In the genomic region with DNA sequence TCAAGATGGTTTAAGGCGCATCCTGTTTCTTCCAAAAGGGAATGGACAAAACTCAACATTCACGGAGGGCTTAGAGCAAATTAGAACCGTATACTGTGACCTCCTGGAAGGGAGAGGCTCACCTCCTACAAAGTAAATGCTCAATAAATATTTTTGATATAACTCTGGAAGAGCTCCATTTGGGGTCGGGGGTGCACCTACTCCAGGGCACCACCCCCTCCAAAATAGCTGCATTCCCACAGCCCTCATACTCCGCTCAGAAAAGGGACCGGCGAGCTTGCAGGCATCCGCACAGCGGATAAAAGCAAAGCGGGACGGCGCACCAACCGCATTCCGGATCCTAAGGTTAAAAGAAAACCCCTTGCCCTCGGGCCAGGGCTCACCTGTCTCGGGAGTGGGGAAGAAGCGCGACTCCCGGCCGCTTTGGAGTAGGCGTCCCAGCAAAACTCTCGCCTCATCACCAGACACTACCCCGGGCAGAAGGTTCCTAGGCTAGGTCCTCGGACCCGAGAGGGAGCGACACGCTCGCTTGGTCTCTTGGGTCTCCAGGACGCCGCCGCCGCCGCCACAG, we compare ENCODE assay signal across 8 cellular contexts. TPM values are rescaled to one million over a fixed set of nuclear protein-coding genes. Genes with fewer than 3 reads are reported as not detected.
DNase-seq lines count a peak whose midpoint lies in the region; TF ChIP-seq lines count a peak whose summit lies in the region.

No MANE protein-coding gene starts in this region.

- peak overlapping the region; percentile 96 for H3K27ac Mint-ChIP-seq in activated T-cell treated with anti-CD3 and anti-CD28 coated beads, Interleukin-2, amount 50 U/mL, for 24 hours

- DNase-seq in activated T-cell treated with anti-CD3 and anti-CD28 coated beads, Interleukin-2, amount 50 U/mL, for 24 hours = no peak
- no peak for DNase-seq in activated T-cell treated with anti-CD3 and anti-CD28 coated beads, Interleukin-2, amount 50 U/mL, for 1 hour
- DNase-seq in SK-N-DZ (ENCODE audit: low spot score) (peak; percentile 10), fibroblast of the aortic adventitia (ENCODE audit: low read depth) (no peak), NCI-H1092 (lab: John Stamatoyannopoulos, UW) (no peak), dermis blood vessel endothelial cell (no peak)
- DNase-seq in central memory CD4-positive, alpha-beta T cell = no peak

- peaks cover 43% of the 10 kb centered on the region for H3K36me3 Mint-ChIP-seq in activated T-cell treated with anti-CD3 and anti-CD28 coated beads, Interleukin-2, amount 50 U/mL, for 24 hours (ENCODE audit: low read depth)

- H3K4me3 ChIP-seq in fibroblast of the aortic adventitia (ENCODE audit: low read depth, low read length) (peak overlapping the region; percentile 85), rectal smooth muscle tissue (ENCODE audit: low read length) (peak overlapping the region; percentile 98)

- no peaks in the 10 kb centered on the region for H3K27me3 Mint-ChIP-seq in activated T-cell treated with anti-CD3 and anti-CD28 coated beads, Interleukin-2, amount 50 U/mL, for 24 hours

- no peaks in the 10 kb centered on the region for H3K9me3 Mint-ChIP-seq in activated T-cell treated with anti-CD3 and anti-CD28 coated beads, Interleukin-2, amount 50 U/mL, for 24 hours

- no peaks in the 10 kb centered on the region for H3K36me3 ChIP-seq in rectal smooth muscle tissue (ENCODE audit: control insufficient read depth, insufficient read depth, low read length)

- no peaks in the 10 kb centered on the region for H3K27me3 ChIP-seq in rectal smooth muscle tissue (ENCODE audit: control insufficient read depth, insufficient read depth, low read length)

- no peak for TF ChIP-seq CTCF in fibroblast of the aortic adventitia (IDR thresholded peaks at IDR 0.05; ENCODE audit: insufficient read depth, low read length)

- H3K9ac ChIP-seq in rectal smooth muscle tissue (ENCODE audit: low read length) = no peak overlapping the region

- H3K27ac ChIP-seq in rectal smooth muscle tissue (ENCODE audit: low read depth, low read length) = peak overlapping the region; percentile 93

- peaks cover 14% of the 10 kb centered on the region for H3K4me1 ChIP-seq in rectal smooth muscle tissue (ENCODE audit: control insufficient read depth, insufficient read depth, low read length)

- peaks cover 39% of the 10 kb centered on the region for H3K4me1 Mint-ChIP-seq in activated T-cell treated with anti-CD3 and anti-CD28 coated beads, Interleukin-2, amount 50 U/mL, for 24 hours (ENCODE audit: low read depth)

- peak overlapping the region; percentile 95 for H3K4me3 Mint-ChIP-seq in activated T-cell treated with anti-CD3 and anti-CD28 coated beads, Interleukin-2, amount 50 U/mL, for 24 hours

RNA-seq across cellular contexts. Expression of a gene that starts 0.4 kb away (rescaled TPM):
- 2.2 and 5.4 TPM in 2 replicates for polyA plus RNA-seq in SK-N-DZ (2014; cell fraction: cytosol; rRNA removed)
- 3.2 and 7.6 TPM in 2 replicates for polyA plus RNA-seq in SK-N-DZ (2014; cell fraction: nucleus; rRNA removed)
- total RNA-seq in fibroblast of the aortic adventitia (ENCODE audit: low replicate concordance) (12.4 and 34.2 TPM in 2 replicates), dermis blood vessel endothelial cell (5.9 and 6.8 TPM in 2 replicates)

RNA-seq across cellular contexts. Expression of a gene that starts 0.9 kb away (rescaled TPM):
- polyA plus RNA-seq in SK-N-DZ (2014; cell fraction: cytosol; rRNA removed) = 368 and 401 TPM in 2 replicates
- 205 and 244 TPM in 2 replicates for polyA plus RNA-seq in SK-N-DZ (2014; cell fraction: nucleus; rRNA removed)
- total RNA-seq in fibroblast of the aortic adventitia (ENCODE audit: low replicate concordance) = 129 and 152 TPM in 2 replicates
- 118 and 139 TPM in 2 replicates for total RNA-seq in dermis blood vessel endothelial cell
